Comparison of ENCODE assay signal across 9 cellular contexts in genomic region chr4:66688674-66689073, GRCh38.
DNase-seq lines count a peak whose midpoint lies in the region; ATAC-seq, FAIRE-seq and TF ChIP-seq lines count a peak whose summit lies in the region.
"Had no signal": no experiment of that assay in that cellular context is flagged by ENCODE, and none has a peak within 500 bp of the region (broad histone marks: within the 10 kb centered on the region; RNA-seq: fewer than 3 reads in every experiment).

No MANE protein-coding gene starts in this region.

- no peaks in the 10 kb centered on the region for H3K9me1 ChIP-seq in endothelial cell of umbilical vein (replicated peaks; ENCODE audit: control insufficient read depth, extremely low read depth, insufficient read depth, low read length)

- TF ChIP-seq CTCF in A549 (IDR thresholded peaks at IDR 0.05): peak; percentile 50
- TF ChIP-seq CTCF in endothelial cell of umbilical vein (IDR thresholded peaks at IDR 0.05; ENCODE audit: extremely low read depth in 1 of 2, insufficient read depth in 1 of 2, low read depth in 1 of 2, low read length in 2 of 2): peak in 1 of 2 donors; percentile 11

- no peaks in the 10 kb centered on the region for H3K9me3 ChIP-seq in A549
- no peaks in the 10 kb centered on the region for H3K9me3 ChIP-seq in endothelial cell of umbilical vein (replicated peaks; ENCODE audit: control insufficient read depth, insufficient read depth, low read length)
- H3K9me3 ChIP-seq: gastroesophageal sphincter had no signal

- H3K4me1 ChIP-seq in A549 (no peaks in the 10 kb centered on the region), endothelial cell of umbilical vein (ENCODE audit: control insufficient read depth, extremely low read depth, insufficient read depth, low read length) (no peaks in the 10 kb centered on the region)
- H3K4me1 ChIP-seq: gastroesophageal sphincter had no signal

- H3K4me3 ChIP-seq in A549 (no peak overlapping the region), endothelial cell of umbilical vein (replicated peaks in 1 of 3; ENCODE audit: insufficient read depth in 1 of 3, low read depth in 1 of 3, low read length in 3 of 3) (no peak overlapping the region)
- H3K4me3 ChIP-seq: gastroesophageal sphincter had no signal

- H3K79me2 ChIP-seq in endothelial cell of umbilical vein (ENCODE audit: control insufficient read depth, insufficient read depth, low read length): no peaks in the 10 kb centered on the region

- H4K20me1 ChIP-seq in endothelial cell of umbilical vein (replicated peaks; ENCODE audit: control insufficient read depth, extremely low read depth, insufficient read depth, low read length): no peaks in the 10 kb centered on the region

- peak; percentile 64 to 69 for TF ChIP-seq RAD21 in A549 (conservative IDR thresholded peaks at IDR 0.05 in 1 of 2, IDR thresholded peaks at IDR 0.05 in 1 of 2)

- no peak overlapping the region for H2AFZ ChIP-seq in endothelial cell of umbilical vein (ENCODE audit: low read depth, low read length)

- WGBS in A549 (ENCODE audit: missing lambda C conversion rate): 2% methylated on average over 3 of the region's 3 CpGs

- FAIRE-seq in A549 (lab: Jason Lieb, UNC): no peak
- peak; percentile 4 for FAIRE-seq in endothelial cell of umbilical vein (lab: Jason Lieb, UNC)

- no peaks in the 10 kb centered on the region for H3K36me3 ChIP-seq in endothelial cell of umbilical vein (ENCODE audit: control insufficient read depth in 2 of 2, extremely low read depth in 1 of 2, insufficient read depth in 2 of 2, low read length in 2 of 2)
- H3K36me3 ChIP-seq: gastroesophageal sphincter had no signal

- no peak for TF ChIP-seq EP300 in A549 (IDR thresholded peaks at IDR 0.05)

- peak overlapping the region in 1 of 2 experiments; percentile 66; a peak in 1 of 6 replicates for H3K27ac ChIP-seq in A549
- no peak overlapping the region for H3K27ac ChIP-seq in endothelial cell of umbilical vein (ENCODE audit: insufficient read depth, low read depth, low read length)
- H3K27ac ChIP-seq: gastroesophageal sphincter had no signal

- H3K4me2 ChIP-seq in A549: no peak overlapping the region
- no peak overlapping the region for H3K4me2 ChIP-seq in endothelial cell of umbilical vein (ENCODE audit: insufficient read depth, low read length)

- no peak overlapping the region for H3K9ac ChIP-seq in endothelial cell of umbilical vein (replicated peaks; ENCODE audit: extremely low read depth, insufficient read depth, low read length)

- peak; percentile 47 to 83; a peak in 3 of 6 replicates for ATAC-seq in A549
- ATAC-seq: gastroesophageal sphincter had no signal

- DNase-seq in A549 (ENCODE audit: low read depth in 1 of 2, low spot score in 1 of 2) (peak; percentile 1 to 54), HEK293T (ENCODE audit: extremely low spot score) (peak; percentile 10), NCI-H82 treated with DMSO at 0.1 percent for 48 hours (lab: John Stamatoyannopoulos, UW; ENCODE audit: unreplicated experiment) (peak; percentile 20), endothelial cell of umbilical vein (ENCODE audit: low read depth, low spot score) (peak; percentile 29), islet precursor cell (no peak), GF-D8 (lab: John Stamatoyannopoulos, UW) (no peak), HuH-7.5 (ENCODE audit: low spot score) (no peak)
- DNase-seq in activated T-cell treated with anti-CD3 and anti-CD28 coated beads, Interleukin-2, amount 50 U/mL, for 1 hour: no peak

- intact Hi-C loops in endothelial cell of umbilical vein (cut with micrococcal nuclease): loop anchor here (5.0 kb wide), 2 partner anchors 1676 to 1906 kb away; no protein-coding TSS in a partner anchor

- TF ChIP-seq POLR2A in A549 (IDR thresholded peaks at IDR 0.05; ENCODE audit: low read length): no peak
- no peak for TF ChIP-seq POLR2A in endothelial cell of umbilical vein (IDR thresholded peaks at IDR 0.05; ENCODE audit: low read depth, low read length)

- BruUV-seq in endothelial cell of umbilical vein (replicated peaks; lab: Mats Ljungman, UMichigan): no TSS peak

- CTCF ChIA-PET in A549 (lab: Yijun Ruan, JAX): interaction anchor here (1.7 kb wide), 1 partner anchor 1021 kb away, joined by 4 read pairs; no protein-coding TSS in a partner anchor
- CTCF ChIA-PET in HEK293T (lab: Yijun Ruan, JAX): no interaction called here
- CTCF ChIA-PET in endothelial cell of umbilical vein (lab: Charles Lee): interaction anchor here (1.0 kb wide), 2 partner anchors 1680 to 1907 kb away, joined by 3 to 4 read pairs; no protein-coding TSS in a partner anchor

- H3K27me3 ChIP-seq in endothelial cell of umbilical vein (ENCODE audit: control insufficient read depth in 2 of 2, insufficient read depth in 2 of 2, low read length in 2 of 2): no peaks in the 10 kb centered on the region
- H3K27me3 ChIP-seq: gastroesophageal sphincter had no signal

- dilution Hi-C loops in endothelial cell of umbilical vein (cut with MboI; ENCODE audit: extremely low pct_ligation_motif_present, low sequenced_read_pairs): no loop called here

- POLR2A ChIA-PET in A549 (lab: Yijun Ruan, JAX) (no interaction called here), HEK293T (lab: Yijun Ruan, JAX) (no interaction called here), endothelial cell of umbilical vein (lab: Charles Lee) (no interaction called here)

TF ChIP-seq in A549, 52 proteins besides CTCF, POLR2A, EP300 and RAD21:
- TF ChIP-seq HDAC2 (IDR thresholded peaks at IDR 0.05) (no peak), SMC3 (IDR thresholded peaks at IDR 0.05) (peak; percentile 69), HEYL (CRISPR knock-in tag; IDR thresholded peaks at IDR 0.05) (no peak), CEBPB (IDR thresholded peaks at IDR 0.05) (no peak), FOSL2 (IDR thresholded peaks at IDR 0.05) (no peak), FOSL2 (CRISPR knock-in tag; IDR thresholded peaks at IDR 0.05) (no peak), MAFK (IDR thresholded peaks at IDR 0.05; ENCODE audit: partially characterized antibody) (no peak)
TF ChIP-seq in A549: peak in this region for 1.

TF ChIP-seq in HEK293T, 16 proteins besides CTCF, POLR2A, EP300 and RAD21:
- TF ChIP-seq BHLHE40 (IDR thresholded peaks at IDR 0.05; ENCODE audit: borderline replicate concordance) (no peak), CTBP1 (IDR thresholded peaks at IDR 0.05; ENCODE audit: borderline replicate concordance) (no peak), LEF1 (IDR thresholded peaks at IDR 0.05; ENCODE audit: borderline replicate concordance) (no peak), TARDBP (IDR thresholded peaks at IDR 0.05) (no peak), NFRKB (IDR thresholded peaks at IDR 0.05) (no peak), ZNF384 (IDR thresholded peaks at IDR 0.05) (no peak), FOXK2 (IDR thresholded peaks at IDR 0.05) (no peak), ELF4 (IDR thresholded peaks at IDR 0.05) (no peak), FOXM1 (IDR thresholded peaks at IDR 0.05; ENCODE audit: borderline replicate concordance) (no peak), SUZ12 (IDR thresholded peaks at IDR 0.05) (no peak), HDGF (IDR thresholded peaks at IDR 0.05; ENCODE audit: borderline replicate concordance) (no peak), ARNT (IDR thresholded peaks at IDR 0.05) (no peak)
TF ChIP-seq in HEK293T: peak in this region for 0.

TF ChIP-seq in endothelial cell of umbilical vein, 7 proteins besides CTCF, POLR2A, EP300 and RAD21:
- TF ChIP-seq POLR2AphosphoS5 (IDR thresholded peaks at IDR 0.05; ENCODE audit: insufficient read depth, low read depth, low read length) (no peak), EZH2 (IDR thresholded peaks at IDR 0.05; ENCODE audit: borderline replicate concordance, low read depth, low read length, severe bottlenecking) (no peak)

Comparison
In these comparisons a context has a peak if more than half of its experiments do, and no peak if none do; other contexts are left out.
1. DNase-seq: peak in A549 (2 of 2), HEK293T (single experiment), NCI-H82 treated with DMSO at 0.1 percent for 48 hours (single experiment) and endothelial cell of umbilical vein (single experiment); none in islet precursor cell (single experiment), GF-D8 (single experiment), activated T-cell treated with anti-CD3 and anti-CD28 coated beads, Interleukin-2, amount 50 U/mL, for 1 hour (single experiment) and HuH-7.5 (single experiment).